ENCODE assay signal across 12 cellular contexts in genomic region chr6:101605874-101606273, GRCh38.
DNase-seq lines count a peak whose midpoint lies in the region; ATAC-seq and TF ChIP-seq lines count a peak whose summit lies in the region.
"Had no signal": no experiment of that assay in that cellular context is flagged by ENCODE, and none has a peak within 500 bp of the region (broad histone marks: within the 10 kb centered on the region; RNA-seq: fewer than 3 reads in every experiment).

No MANE protein-coding gene starts in this region.

- H3K4me1 ChIP-seq in osteoblast (ENCODE audit: insufficient read depth, low read length): no peaks in the 10 kb centered on the region
- H3K4me1 ChIP-seq: esophagus muscularis mucosa had no signal

- H2AFZ ChIP-seq in osteoblast (ENCODE audit: low read length): no peak overlapping the region

- H3K27me3 ChIP-seq in osteoblast (ENCODE audit: insufficient read depth, low read length): no peaks in the 10 kb centered on the region
- H3K27me3 ChIP-seq: esophagus muscularis mucosa had no signal

- H3K36me3 ChIP-seq in osteoblast (ENCODE audit: insufficient read depth, low read length): no peaks in the 10 kb centered on the region
- H3K36me3 ChIP-seq: esophagus muscularis mucosa had no signal

- peak; percentile 4 for DNase-seq in HT-29 (ENCODE audit: low spot score)
- peak; percentile 11 for DNase-seq in mucosa of gallbladder (ENCODE audit: low spot score)
- no peak for DNase-seq in activated naive CD4-positive, alpha-beta T cell (lab: John Stamatoyannopoulos, UW)
- no peak for DNase-seq in osteoblast (ENCODE audit: insufficient read length, low spot score, missing footprints)
- DNase-seq in NCI-H748 treated with DMSO at 0.1 percent for 48 hours (lab: John Stamatoyannopoulos, UW): no peak
- DNase-seq: activated CD8-positive, alpha-beta memory T cell treated with anti-CD3 and anti-CD28 coated beads, Interleukin-2, amount 50 U/mL, for 48 hours; immature natural killer cell; NCI-H1417 had no signal

- TF ChIP-seq CTCF in osteoblast (IDR thresholded peaks at IDR 0.05; ENCODE audit: extremely low read depth, low read depth, low read length): no peak

- H3K27ac ChIP-seq in osteoblast (ENCODE audit: low read depth, low read length): no peak overlapping the region
- H3K27ac ChIP-seq: esophagus muscularis mucosa had no signal

- no peaks in the 10 kb centered on the region for H4K20me1 ChIP-seq in osteoblast (ENCODE audit: insufficient read depth, low read length)

- H3K4me2 ChIP-seq in osteoblast (ENCODE audit: insufficient read depth, low read length): no peak overlapping the region

- ATAC-seq in GM19035 (IDR thresholded peaks at IDR 0.05; ENCODE audit: unreplicated experiment) (peak; percentile 68), HG02840 (IDR thresholded peaks at IDR 0.05; ENCODE audit: low FRiP score, unreplicated experiment) (peak; percentile 76)
- ATAC-seq: natural killer cell treated with Interleukin-12 subunit alpha and Interleukin-12 subunit beta and Interleukin-15 and Interleukin-18, amount 100 ng/mL, for 72 hours had no signal

- no peak overlapping the region for H3K4me3 ChIP-seq in osteoblast (ENCODE audit: insufficient read depth, low read length)
- H3K4me3 ChIP-seq: esophagus muscularis mucosa had no signal

- H3K9me3 ChIP-seq in osteoblast (ENCODE audit: low read depth, low read length): no peaks in the 10 kb centered on the region
- H3K9me3 ChIP-seq: esophagus muscularis mucosa had no signal

- H3K79me2 ChIP-seq in osteoblast (ENCODE audit: insufficient read depth, low read length): no peaks in the 10 kb centered on the region

Comparison
In these comparisons a context has a peak if more than half of its experiments do, and no peak if none do; other contexts are left out.
1. DNase-seq: peak in HT-29 (single experiment) and mucosa of gallbladder (single experiment); none in activated naive CD4-positive, alpha-beta T cell (0 of 4), osteoblast (single experiment) and NCI-H748 treated with DMSO at 0.1 percent for 48 hours (single experiment).